In genomic region chr13:89115307-89115706, GRCh38 we compare ENCODE assay signal across 16 cellular contexts.
DNase-seq lines count a peak whose midpoint lies in the region; ATAC-seq and TF ChIP-seq lines count a peak whose summit lies in the region.
"Had no signal": no experiment of that assay in that cellular context is flagged by ENCODE, and none has a peak within 500 bp of the region (broad histone marks: within the 10 kb centered on the region; RNA-seq: fewer than 3 reads in every experiment).

No MANE protein-coding gene starts in this region.

- DNase-seq in GM12864 (ENCODE audit: low read depth) = no peak
- DNase-seq in NB4 (ENCODE audit: low read depth) = peak; percentile 4
- no peak for DNase-seq in chondrocyte (ENCODE audit: low spot score)
- no peak for DNase-seq in mesothelial cell of epicardium (ENCODE audit: low spot score in 2 of 2, unreplicated experiment in 2 of 2)
- no peak for DNase-seq in GM13976 (ENCODE audit: low spot score)
- DNase-seq in ureter (ENCODE audit: low spot score) = no peak
- DNase-seq in heart right ventricle = no peak
- DNase-seq: activated CD8-positive, alpha-beta memory T cell treated with anti-CD3 and anti-CD28 coated beads, Interleukin-2, amount 10 ng/mL, durations not matched to agents 7 days and 5 days; activated naive CD4-positive, alpha-beta T cell treated with Interleukin-2 at 50 U/mL for 16 hours; GM23248; left ventricle myocardium superior; NCI-H2029 treated with DMSO at 0.1 percent for 48 hours; NCI-H524 treated with DMSO at 0.1 percent for 48 hours; T-helper 17 cell had no signal

- H3K4me3 Mint-ChIP-seq in chondrocyte (ENCODE audit: unreplicated experiment) (no peak overlapping the region), mesothelial cell of epicardium (no peak overlapping the region)
- H3K4me3 Mint-ChIP-seq: activated CD8-positive, alpha-beta memory T cell treated with anti-CD3 and anti-CD28 coated beads, Interleukin-2, amount 10 ng/mL, durations not matched to agents 7 days and 5 days; T-helper 17 cell had no signal

- H3K27ac ChIP-seq in heart right ventricle = no peak overlapping the region
- H3K27ac ChIP-seq: BLaER1, GM23248 had no signal

- no peaks in the 10 kb centered on the region for H3K36me3 ChIP-seq in heart right ventricle
- H3K36me3 ChIP-seq: BLaER1 had no signal

- no peak overlapping the region for H3K4me3 ChIP-seq in GM12864 (ENCODE audit: low read depth, low read length)
- no peak overlapping the region for H3K4me3 ChIP-seq in NB4 (ENCODE audit: low read depth, low read length)
- H3K4me3 ChIP-seq in heart right ventricle = no peak overlapping the region
- H3K4me3 ChIP-seq: BLaER1, GM23248 had no signal

- no peak for TF ChIP-seq POLR2A in NB4 (IDR thresholded peaks at IDR 0.05; ENCODE audit: extremely low read depth, insufficient read length)

- H3K4me1 ChIP-seq in heart right ventricle = no peaks in the 10 kb centered on the region
- H3K4me1 ChIP-seq: BLaER1 had no signal

- WGBS in heart right ventricle, 2 donors = 73 to 80% methylated on average over 3 of the region's 3 CpGs

- in situ Hi-C loops in GM13976 (cut with MboI; ENCODE audit: low sequenced_read_pairs, unreplicated experiment) = no loop called here

- H3K27me3 Mint-ChIP-seq in chondrocyte (ENCODE audit: low read depth) = no peaks in the 10 kb centered on the region
- H3K27me3 Mint-ChIP-seq in mesothelial cell of epicardium (ENCODE audit: low read depth) = no peaks in the 10 kb centered on the region
- H3K27me3 Mint-ChIP-seq: activated CD8-positive, alpha-beta memory T cell treated with anti-CD3 and anti-CD28 coated beads, Interleukin-2, amount 10 ng/mL, durations not matched to agents 7 days and 5 days; T-helper 17 cell had no signal

- no peak for ATAC-seq in heart right ventricle
- no peak for ATAC-seq in HG02840 (IDR thresholded peaks at IDR 0.05; ENCODE audit: low FRiP score, unreplicated experiment)
- ATAC-seq: activated CD8-positive, alpha-beta memory T cell treated with anti-CD3 and anti-CD28 coated beads, Interleukin-2, amount 10 ng/mL, durations not matched to agents 7 days and 5 days; left ventricle myocardium superior; T-helper 17 cell had no signal

- intact Hi-C loops in heart right ventricle (cut with DNase I) = no loop called here

- H3K27me3 ChIP-seq in heart right ventricle = no peaks in the 10 kb centered on the region
- H3K27me3 ChIP-seq: BLaER1 had no signal

- H3K36me3 Mint-ChIP-seq in chondrocyte (ENCODE audit: low read depth) (no peaks in the 10 kb centered on the region), mesothelial cell of epicardium (no peaks in the 10 kb centered on the region)
- H3K36me3 Mint-ChIP-seq: activated CD8-positive, alpha-beta memory T cell treated with anti-CD3 and anti-CD28 coated beads, Interleukin-2, amount 10 ng/mL, durations not matched to agents 7 days and 5 days had no signal

- peaks cover 0 to 8% (median 0%) of the 10 kb centered on the region in 11 donors for H3K9me3 ChIP-seq in heart right ventricle
- H3K9me3 ChIP-seq: BLaER1 had no signal

- TF ChIP-seq CTCF in GM12864 (IDR thresholded peaks at IDR 0.05; ENCODE audit: low read depth, low read length, missing control alignments) = peak; percentile 20
- peak; percentile 24 for TF ChIP-seq CTCF in NB4 (IDR thresholded peaks at IDR 0.05; ENCODE audit: low read depth, low read length)
- TF ChIP-seq CTCF in chondrocyte (IDR thresholded peaks at IDR 0.05) = peak; percentile 35
- peak; percentile 49 for TF ChIP-seq CTCF in mesothelial cell of epicardium (IDR thresholded peaks at IDR 0.05; ENCODE audit: unreplicated experiment)
- TF ChIP-seq CTCF in GM13976 (IDR thresholded peaks at IDR 0.05; ENCODE audit: borderline replicate concordance, control extremely low read depth, extremely low read depth, insufficient read depth, missing control alignments) = no peak
- TF ChIP-seq CTCF in heart right ventricle (IDR thresholded peaks at IDR 0.05) = no peak

- H3K4me1 Mint-ChIP-seq in chondrocyte (ENCODE audit: low read depth) (no peaks in the 10 kb centered on the region), mesothelial cell of epicardium (no peaks in the 10 kb centered on the region)
- H3K4me1 Mint-ChIP-seq: activated CD8-positive, alpha-beta memory T cell treated with anti-CD3 and anti-CD28 coated beads, Interleukin-2, amount 10 ng/mL, durations not matched to agents 7 days and 5 days; T-helper 17 cell had no signal

- H3K9me3 Mint-ChIP-seq in chondrocyte (ENCODE audit: low read depth) = no peaks in the 10 kb centered on the region
- peaks cover 4% of the 10 kb centered on the region for H3K9me3 Mint-ChIP-seq in mesothelial cell of epicardium

- no peak overlapping the region for H3K27ac Mint-ChIP-seq in chondrocyte (ENCODE audit: unreplicated experiment)
- H3K27ac Mint-ChIP-seq in mesothelial cell of epicardium = no peak overlapping the region
- H3K27ac Mint-ChIP-seq: activated CD8-positive, alpha-beta memory T cell treated with anti-CD3 and anti-CD28 coated beads, Interleukin-2, amount 10 ng/mL, durations not matched to agents 7 days and 5 days; T-helper 17 cell had no signal

Comparison
In these comparisons a context has a peak if more than half of its experiments do, and no peak if none do; other contexts are left out.
1. CTCF ChIP-seq: peak in GM12864 (single experiment), NB4 (single experiment), chondrocyte (single experiment) and mesothelial cell of epicardium (single experiment); none in GM13976 (single experiment) and heart right ventricle (0 of 9).